ENCODE assay signal across 9 cellular contexts in genomic region chr1:26281091-26281958, GRCh38. TPM values are rescaled to one million over a fixed set of nuclear protein-coding genes. Genes with fewer than 3 reads are reported as not detected.
A peak's percentile ranks its signal among the peaks of the same experiment; 100 is the strongest.
DNase-seq lines count a peak whose midpoint lies in the region; ATAC-seq and TF ChIP-seq lines count a peak whose summit lies in the region.
"Had no signal": no experiment of that assay in that cellular context is flagged by ENCODE, and none has a peak within 500 bp of the region (broad histone marks: within the 10 kb centered on the region; RNA-seq: fewer than 3 reads in every experiment).

No MANE protein-coding gene starts in this region.

- peak; percentile 21 to 25 for DNase-seq in activated CD4-positive, alpha-beta T cell treated with anti-CD3 and anti-CD28 coated beads, Interleukin-2, amount 50 U/mL, for 48 hours
- no peak for DNase-seq in activated CD4-positive, alpha-beta T cell treated with anti-CD3 and anti-CD28 coated beads, Interleukin-2, amount 50 U/mL, for 4 hours
- DNase-seq in activated CD8-positive, alpha-beta T cell treated with anti-CD3 and anti-CD28 coated beads for 36 hours, result peak; percentile 35
- DNase-seq in stomach, result no peak
- DNase-seq in hypothalamus (lab: John Stamatoyannopoulos, UW), result no peak
- no peak for DNase-seq in MV-4-11 (lab: John Stamatoyannopoulos, UW)
- DNase-seq in Kasumi-1 (lab: John Stamatoyannopoulos, UW), result no peak

- H3K4me1 Mint-ChIP-seq in activated CD8-positive, alpha-beta T cell treated with anti-CD3 and anti-CD28 coated beads for 36 hours (ENCODE audit: low read depth), result peaks cover 84% of the 10 kb centered on the region

- H3K9me3 Mint-ChIP-seq in activated CD8-positive, alpha-beta T cell treated with anti-CD3 and anti-CD28 coated beads for 36 hours, result no peaks in the 10 kb centered on the region

- no peak for ATAC-seq in activated CD8-positive, alpha-beta T cell treated with anti-CD3 and anti-CD28 coated beads for 36 hours
- ATAC-seq in gastroesophageal sphincter, result no peak

- intact Hi-C loops in activated CD8-positive, alpha-beta T cell treated with anti-CD3 and anti-CD28 coated beads for 36 hours (cut with micrococcal nuclease), result no loop called here
- intact Hi-C loops in stomach (cut with DNase I; ENCODE audit: low total_unique reads), result no loop called here

- CTCF ChIA-PET in activated CD8-positive, alpha-beta T cell treated with anti-CD3 and anti-CD28 coated beads for 36 hours (lab: Charles Lee), result interaction anchor here (2.8 to 8.9 kb wide), 2 partner anchors 27 to 40 kb away, joined by 11 to 282 read pairs; partner anchors contain the start of gene CD52

- peak overlapping the region; percentile 88 for H3K4me3 Mint-ChIP-seq in activated CD8-positive, alpha-beta T cell treated with anti-CD3 and anti-CD28 coated beads for 36 hours

- peaks cover 89% of the 10 kb centered on the region for H3K36me3 Mint-ChIP-seq in activated CD8-positive, alpha-beta T cell treated with anti-CD3 and anti-CD28 coated beads for 36 hours (ENCODE audit: low read depth)

- WGBS in gastroesophageal sphincter (ENCODE audit: low coverage in 1 of 2), 2 donors, result 91% methylated on average over 4 of the region's 5 CpGs; no CpG with 5 or more reads in 1 of the 2 donors
- WGBS in stomach, 5 donors, result 86 to 96% (median 93%) methylated on average over 5 of the region's 5 CpGs

- H3K27ac ChIP-seq in gastroesophageal sphincter (peak overlapping the region; percentile 87 to 97 (median 95)), stomach (peak overlapping the region; percentile 93 to 100 (median 98))

- TF ChIP-seq POLR2A in gastroesophageal sphincter (IDR thresholded peaks at IDR 0.05), result no peak
- no peak for TF ChIP-seq POLR2A in stomach (IDR thresholded peaks at IDR 0.05)

- no peaks in the 10 kb centered on the region for H3K27me3 ChIP-seq in gastroesophageal sphincter
- no peaks in the 10 kb centered on the region for H3K27me3 ChIP-seq in stomach

- H3K4me3 ChIP-seq in gastroesophageal sphincter, result peak overlapping the region in 1 of 2 donors; percentile 93
- H3K4me3 ChIP-seq in stomach, result peak overlapping the region; percentile 65 to 89 (median 70)

- H3K36me3 ChIP-seq in gastroesophageal sphincter (peaks cover 0 to 6% of the 10 kb centered on the region in 2 donors), stomach (peaks cover 0 to 20% (median 11%) of the 10 kb centered on the region in 4 donors)

- POLR2A ChIA-PET in activated CD8-positive, alpha-beta T cell treated with anti-CD3 and anti-CD28 coated beads for 36 hours (lab: Charles Lee), result interaction anchor here (1.1 to 19.5 kb wide), 3 partner anchors 10 to 37 kb away, joined by 3 to 284 read pairs (median 3); partner anchors contain the start of genes CD52 and UBXN11

- no peaks in the 10 kb centered on the region for H3K27me3 Mint-ChIP-seq in activated CD8-positive, alpha-beta T cell treated with anti-CD3 and anti-CD28 coated beads for 36 hours

- TF ChIP-seq EP300 in gastroesophageal sphincter (IDR thresholded peaks at IDR 0.05), result no peak
- TF ChIP-seq EP300 in stomach (IDR thresholded peaks at IDR 0.05), result no peak

- H3K9me3 ChIP-seq in gastroesophageal sphincter (no peaks in the 10 kb centered on the region), stomach (no peaks in the 10 kb centered on the region)

- H3K4me1 ChIP-seq in gastroesophageal sphincter, result peaks cover 0 to 91% (median 55%) of the 10 kb centered on the region in 3 donors
- H3K4me1 ChIP-seq in stomach, result peaks cover 69 to 92% (median 83%) of the 10 kb centered on the region in 4 donors

- no peak for TF ChIP-seq CTCF in activated CD8-positive, alpha-beta T cell treated with anti-CD3 and anti-CD28 coated beads for 36 hours (IDR thresholded peaks at IDR 0.05)
- TF ChIP-seq CTCF in gastroesophageal sphincter (IDR thresholded peaks at IDR 0.05), result no peak
- no peak for TF ChIP-seq CTCF in stomach (IDR thresholded peaks at IDR 0.05)

- peak overlapping the region; percentile 99 for H3K27ac Mint-ChIP-seq in activated CD8-positive, alpha-beta T cell treated with anti-CD3 and anti-CD28 coated beads for 36 hours

RNA-seq across cellular contexts. Expression of gene SH3BGRL3, which starts 1.4 kb away (rescaled TPM):
- total RNA-seq in activated CD8-positive, alpha-beta T cell treated with anti-CD3 and anti-CD28 coated beads for 36 hours, result 100 to 1,000 TPM; 309 to 316 TPM
- total RNA-seq in gastroesophageal sphincter (10 to 100 TPM; 31.6 to 60.2 (median 44.0) TPM), stomach (100 to 1,000 TPM in 1 of 5 donors, 10 to 100 TPM in 3, 1 to 10 TPM in 1; 7.2 to 102 (median 29.5) TPM)
- 100 to 1,000 TPM; 142 to 267 (median 227) TPM for polyA plus RNA-seq in stomach

RNA-seq across cellular contexts. Expression of gene UBXN11, which starts 25.1 kb away (rescaled TPM):
- total RNA-seq in activated CD8-positive, alpha-beta T cell treated with anti-CD3 and anti-CD28 coated beads for 36 hours, result 10 to 100 TPM; 24.9 to 26.0 TPM
- total RNA-seq in gastroesophageal sphincter (10 to 100 TPM in 2 of 4 donors, 1 to 10 TPM in 2; 3.7 to 12.1 (median 10.5) TPM), stomach (10 to 100 TPM in 3 of 5 donors, 1 to 10 TPM in 2; 7.3 to 12.9 (median 12.2) TPM)
- polyA plus RNA-seq in stomach, result 10 to 100 TPM; 14.4 to 26.3 (median 19.3) TPM

RNA-seq across cellular contexts. Expression of gene CD52, which starts 36.4 kb away (rescaled TPM):
- 100 to 1,000 TPM; 324 to 344 TPM for total RNA-seq in activated CD8-positive, alpha-beta T cell treated with anti-CD3 and anti-CD28 coated beads for 36 hours
- total RNA-seq in gastroesophageal sphincter (1 to 10 TPM in 3 of 4 donors, not detected in 1; 1.8 to 2.7 (median 2.2) TPM), stomach (10 to 100 TPM in 2 of 5 donors, 1 to 10 TPM in 1, not detected in 2; 5.1 to 15.2 (median 10.7) TPM)
- 10 to 100 TPM; 27.3 to 68.2 (median 48.7) TPM for polyA plus RNA-seq in stomach
- total RNA-seq: skeletal muscle tissue had no signal

RNA-seq across cellular contexts. Expression of gene CEP85, which starts 47.3 kb away (rescaled TPM):
- total RNA-seq in activated CD8-positive, alpha-beta T cell treated with anti-CD3 and anti-CD28 coated beads for 36 hours, result 10 to 100 TPM; 32.8 to 33.7 TPM
- total RNA-seq in gastroesophageal sphincter (1 to 10 TPM; 1.3 to 6.8 (median 4.7) TPM), stomach (10 to 100 TPM in 3 of 5 donors, 1 to 10 TPM in 1, under 1 TPM in 1; 0.58 to 21.0 (median 10.3) TPM)
- polyA plus RNA-seq in stomach, result 1 to 10 TPM; 2.1 to 5.3 (median 2.7) TPM

Comparison
In these comparisons a context has a peak if more than half of its experiments do, and no peak if none do; other contexts are left out.
1. DNase-seq: peak in activated CD4-positive, alpha-beta T cell treated with anti-CD3 and anti-CD28 coated beads, Interleukin-2, amount 50 U/mL, for 48 hours (2 of 2) and activated CD8-positive, alpha-beta T cell treated with anti-CD3 and anti-CD28 coated beads for 36 hours (single experiment); none in activated CD4-positive, alpha-beta T cell treated with anti-CD3 and anti-CD28 coated beads, Interleukin-2, amount 50 U/mL, for 4 hours (0 of 2), stomach (single experiment), hypothalamus (0 of 51), MV-4-11 (single experiment) and Kasumi-1 (0 of 2).
2. RNA of gene CD52, which starts 36.4 kb away (total RNA-seq): 324 to 344 TPM in activated CD8-positive, alpha-beta T cell treated with anti-CD3 and anti-CD28 coated beads for 36 hours; 5.1 to 15.2 TPM in stomach and 1.8 to 2.7 TPM in gastroesophageal sphincter; every median in the first group is over 10 times any median in the second.